26 cellular contexts compared by ENCODE assay signal in the genomic region with DNA sequence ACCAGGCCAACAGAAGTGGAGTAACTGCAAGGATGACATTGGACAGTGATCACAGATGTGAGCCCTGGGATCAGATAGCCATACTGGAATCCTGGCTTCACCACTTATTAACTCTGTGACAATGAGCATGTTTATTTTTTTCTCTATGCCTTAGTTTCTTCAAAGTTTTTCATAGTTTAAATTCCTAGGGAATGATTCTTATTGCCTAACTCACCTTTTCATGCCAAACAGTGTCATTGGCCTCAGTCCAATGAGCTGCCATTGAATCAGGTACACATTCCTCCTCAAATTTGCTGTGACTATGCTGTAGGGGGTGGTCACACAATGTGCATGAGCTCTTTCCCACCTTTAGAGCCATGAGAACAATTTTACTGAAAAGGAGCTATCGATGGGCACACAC.
"Had no signal": no experiment of that assay in that cellular context is flagged by ENCODE, and none has a peak within 500 bp of the region (broad histone marks: within the 10 kb centered on the region; RNA-seq: fewer than 3 reads in every experiment).

No MANE protein-coding gene starts in this region.

- H3K27ac ChIP-seq: cardiac muscle cell, coronary artery, heart left ventricle, neutrophil, right lobe of liver, thoracic aorta, uterus, WERI-Rb-1 had no signal

- H3K36me3 Mint-ChIP-seq: activated naive CD4-positive, alpha-beta T cell treated with anti-CD3 and anti-CD28 coated beads, Interleukin-2, amount 50 U/mL, for 72 hours; naive B cell had no signal

- ATAC-seq: activated CD8-positive, alpha-beta T cell treated with anti-CD3 and anti-CD28 coated beads for 36 hours; activated naive CD4-positive, alpha-beta T cell treated with anti-CD3 and anti-CD28 coated beads, Interleukin-2, amount 50 U/mL, for 72 hours; activated T-cell treated with anti-CD3 and anti-CD28 coated beads, Interleukin-2, amount 50 U/mL, for 72 hours; heart left ventricle; left cardiac atrium; right lobe of liver had no signal

- DNase-seq: activated CD4-positive, alpha-beta T cell treated with anti-CD3 and anti-CD28 coated beads, Interleukin-2, amount 10 ng/mL, durations not matched to agents 24 days and 14 days; activated CD4-positive, CD25-positive, alpha-beta regulatory T cell treated with anti-CD3 and anti-CD28 coated beads, Interleukin-2, amount 50 U/mL, for 72 hours; activated CD8-positive, alpha-beta T cell treated with anti-CD3 and anti-CD28 coated beads for 36 hours; activated naive CD4-positive, alpha-beta T cell; activated T-cell treated with anti-CD3 and anti-CD28 coated beads, Interleukin-2, amount 50 U/mL, for 72 hours; dorsolateral prefrontal cortex; effector memory CD4-positive, alpha-beta T cell; foreskin fibroblast; heart left ventricle; left cardiac atrium; naive B cell; nephron progenitor cell; right lobe of liver; stimulated activated CD4-positive, alpha-beta T cell treated with anti-CD3 and anti-CD28 coated beads, Interleukin-12 subunit alpha, Interleukin-12 subunit beta, amount 100 ng/mL, for 4 hours; stimulated activated CD4-positive, alpha-beta T cell treated with anti-CD3 and anti-CD28 coated beads, Interleukin-4, amount 100 ng/mL, for 1 hour; T-helper 9 cell; uterus; WERI-Rb-1 had no signal

- H3K4me3 ChIP-seq: cardiac muscle cell, coronary artery, dorsolateral prefrontal cortex, heart left ventricle, right lobe of liver, thoracic aorta, uterus had no signal

- H3K4me1 Mint-ChIP-seq: activated CD4-positive, alpha-beta T cell treated with anti-CD3 and anti-CD28 coated beads, Interleukin-2, amount 10 ng/mL, durations not matched to agents 24 days and 14 days; mesothelial cell of epicardium; naive B cell; nephron progenitor cell had no signal

- H3K27me3 Mint-ChIP-seq: activated CD4-positive, alpha-beta T cell treated with anti-CD3 and anti-CD28 coated beads, Interleukin-2, amount 10 ng/mL, durations not matched to agents 24 days and 14 days; activated CD8-positive, alpha-beta T cell treated with anti-CD3 and anti-CD28 coated beads for 36 hours; naive B cell; stimulated activated naive CD8-positive, alpha-beta T cell treated with anti-CD3 and anti-CD28 coated beads, Interleukin-15, Interleukin-2, amounts not matched to agents 100 ng/mL and 50 ng/mL, for 24 hours had no signal

- H3K27ac Mint-ChIP-seq: activated CD4-positive, alpha-beta T cell treated with anti-CD3 and anti-CD28 coated beads, Interleukin-2, amount 10 ng/mL, durations not matched to agents 24 days and 14 days; activated CD8-positive, alpha-beta T cell treated with anti-CD3 and anti-CD28 coated beads for 36 hours; activated naive CD4-positive, alpha-beta T cell treated with anti-CD3 and anti-CD28 coated beads, Interleukin-2, amount 50 U/mL, for 72 hours; activated T-cell treated with anti-CD3 and anti-CD28 coated beads, Interleukin-2, amount 50 U/mL, for 72 hours; mesothelial cell of epicardium; naive B cell; nephron progenitor cell; stimulated activated naive CD8-positive, alpha-beta T cell treated with anti-CD3 and anti-CD28 coated beads, Interleukin-15, Interleukin-2, amounts not matched to agents 100 ng/mL and 50 ng/mL, for 24 hours; T-helper 1 cell treated with Interleukin-12 subunit alpha and Interleukin-12 subunit beta and Interleukin-4 antibody, amounts not matched to agents 30 μg/mL and 1 μg/mL, for 36 hours had no signal

- H3K4me3 Mint-ChIP-seq: activated CD4-positive, alpha-beta T cell treated with anti-CD3 and anti-CD28 coated beads, Interleukin-2, amount 10 ng/mL, durations not matched to agents 24 days and 14 days; activated CD8-positive, alpha-beta T cell treated with anti-CD3 and anti-CD28 coated beads for 36 hours; activated T-cell treated with anti-CD3 and anti-CD28 coated beads, Interleukin-2, amount 50 U/mL, for 72 hours; mesothelial cell of epicardium; naive B cell; nephron progenitor cell; stimulated activated naive CD8-positive, alpha-beta T cell treated with anti-CD3 and anti-CD28 coated beads, Interleukin-15, Interleukin-2, amounts not matched to agents 100 ng/mL and 50 ng/mL, for 24 hours; T-helper 1 cell treated with Interleukin-12 subunit alpha and Interleukin-12 subunit beta and Interleukin-4 antibody, amounts not matched to agents 30 μg/mL and 1 μg/mL, for 36 hours had no signal
